Comparison of ENCODE assay signal across 14 cellular contexts in genomic region chrX:95885074-95885473, GRCh38.
DNase-seq lines count a peak whose midpoint lies in the region; ATAC-seq and TF ChIP-seq lines count a peak whose summit lies in the region.
"Had no signal": no experiment of that assay in that cellular context is flagged by ENCODE, and none has a peak within 500 bp of the region (broad histone marks: within the 10 kb centered on the region; RNA-seq: fewer than 3 reads in every experiment).

No MANE protein-coding gene starts in this region.

- no peak for ATAC-seq in activated naive CD4-positive, alpha-beta T cell treated with anti-CD3 and anti-CD28 coated beads, Interleukin-2, amount 50 U/mL, for 72 hours

- intact Hi-C loops in testis (cut with DNase I; ENCODE audit: low total_unique reads), result no loop called here
- intact Hi-C loops in CD4-positive, alpha-beta memory T cell (cut with micrococcal nuclease), result no loop called here

- peak overlapping the region; percentile 16; the same call in 1 of the 2 replicates for H3K27ac ChIP-seq in VCaP
- no peak overlapping the region for H3K27ac ChIP-seq in testis
- H3K27ac ChIP-seq in CD4-positive, alpha-beta memory T cell (ENCODE audit: low read depth, low read length), result no peak overlapping the region
- H3K27ac ChIP-seq: ascending aorta, GM23248, SJCRH30 had no signal

- 19 to 36% methylated on average over 3 of the region's 3 CpGs for whole genome bisulfite sequencing in testis, 2 donors

- POLR2A ChIA-PET in CD4-positive, alpha-beta memory T cell (lab: Charles Lee; ENCODE audit: partially characterized antibody), result no interaction called here

- no peaks in the 10 kb centered on the region for H3K27me3 Mint-ChIP-seq in CD4-positive, alpha-beta memory T cell
- H3K27me3 Mint-ChIP-seq: activated CD4-positive, alpha-beta memory T cell treated with anti-CD3 and anti-CD28 coated beads, Interleukin-2, amount 10 ng/mL, durations not matched to agents 7 days and 5 days; CD4-positive, CD25-positive, alpha-beta regulatory T cell had no signal

- no peak for TF ChIP-seq POLR2A in testis (IDR thresholded peaks at IDR 0.05)

- no peak overlapping the region for H3K4me3 Mint-ChIP-seq in CD4-positive, alpha-beta memory T cell
- H3K4me3 Mint-ChIP-seq: activated CD4-positive, alpha-beta memory T cell treated with anti-CD3 and anti-CD28 coated beads, Interleukin-2, amount 10 ng/mL, durations not matched to agents 7 days and 5 days; CD4-positive, CD25-positive, alpha-beta regulatory T cell had no signal

- H3K36me3 ChIP-seq in testis (ENCODE audit: low read depth, missing control alignments), result no peaks in the 10 kb centered on the region
- no peaks in the 10 kb centered on the region for H3K36me3 ChIP-seq in CD4-positive, alpha-beta memory T cell (ENCODE audit: insufficient read depth, low read length)
- H3K36me3 ChIP-seq: ascending aorta, SJCRH30 had no signal

- H3K4me1 ChIP-seq in testis, result no peaks in the 10 kb centered on the region
- no peaks in the 10 kb centered on the region for H3K4me1 ChIP-seq in CD4-positive, alpha-beta memory T cell (ENCODE audit: insufficient read depth, low read length)
- H3K4me1 ChIP-seq: ascending aorta, SJCRH30 had no signal

- no peaks in the 10 kb centered on the region for H3K9me3 Mint-ChIP-seq in CD4-positive, alpha-beta memory T cell
- peaks cover 3 to 4% of the 10 kb centered on the region in 2 donors for H3K9me3 Mint-ChIP-seq in activated naive CD4-positive, alpha-beta T cell treated with anti-CD3 and anti-CD28 coated beads, Interleukin-2, amount 50 U/mL, for 72 hours
- H3K9me3 Mint-ChIP-seq: activated CD4-positive, alpha-beta memory T cell treated with anti-CD3 and anti-CD28 coated beads, Interleukin-2, amount 10 ng/mL, durations not matched to agents 7 days and 5 days had no signal

- H3K4me3 ChIP-seq in epithelial cell of proximal tubule (ENCODE audit: low read depth, low read length) (no peak overlapping the region), testis (no peak overlapping the region)
- no peak overlapping the region for H3K4me3 ChIP-seq in CD4-positive, alpha-beta memory T cell (ENCODE audit: low read length in 2 of 2)
- H3K4me3 ChIP-seq: ascending aorta, GM23248, SJCRH30 had no signal

- H3K27ac Mint-ChIP-seq in CD4-positive, alpha-beta memory T cell, result no peak overlapping the region
- no peak overlapping the region for H3K27ac Mint-ChIP-seq in activated naive CD4-positive, alpha-beta T cell treated with anti-CD3 and anti-CD28 coated beads, Interleukin-2, amount 50 U/mL, for 72 hours
- H3K27ac Mint-ChIP-seq: activated CD4-positive, alpha-beta memory T cell treated with anti-CD3 and anti-CD28 coated beads, Interleukin-2, amount 10 ng/mL, durations not matched to agents 7 days and 5 days; CD4-positive, CD25-positive, alpha-beta regulatory T cell had no signal

- no peaks in the 10 kb centered on the region for H3K9me3 ChIP-seq in testis
- no peaks in the 10 kb centered on the region for H3K9me3 ChIP-seq in CD4-positive, alpha-beta memory T cell (ENCODE audit: control insufficient read depth in 1 of 2, low read length in 2 of 2)
- H3K9me3 ChIP-seq: ascending aorta, SJCRH30 had no signal

- H3K36me3 Mint-ChIP-seq in CD4-positive, alpha-beta memory T cell, result no peaks in the 10 kb centered on the region
- no peaks in the 10 kb centered on the region for H3K36me3 Mint-ChIP-seq in activated naive CD4-positive, alpha-beta T cell treated with anti-CD3 and anti-CD28 coated beads, Interleukin-2, amount 50 U/mL, for 72 hours
- H3K36me3 Mint-ChIP-seq: CD4-positive, CD25-positive, alpha-beta regulatory T cell had no signal

- peak; percentile 9 for DNase-seq in epithelial cell of proximal tubule (ENCODE audit: low read depth)
- DNase-seq in left kidney (ENCODE audit: low read depth, low spot score), result peak; percentile 17
- peak; percentile 15 for DNase-seq in testis
- no peak for DNase-seq in activated T-cell treated with anti-CD3 and anti-CD28 coated beads for 4 hours
- DNase-seq in CD4-positive, alpha-beta memory T cell, result no peak
- DNase-seq in activated naive CD4-positive, alpha-beta T cell treated with anti-CD3 and anti-CD28 coated beads, Interleukin-2, amount 50 U/mL, for 72 hours (ENCODE audit: low spot score in 2 of 2), result no peak
- DNase-seq: activated CD4-positive, alpha-beta memory T cell treated with anti-CD3 and anti-CD28 coated beads, Interleukin-2, amount 10 ng/mL, durations not matched to agents 7 days and 5 days; CD4-positive, CD25-positive, alpha-beta regulatory T cell; GM23248; NCI-H187; retina had no signal

- no peak for TF ChIP-seq CTCF in VCaP (conservative IDR thresholded peaks at IDR 0.05)
- no peak for TF ChIP-seq CTCF in epithelial cell of proximal tubule (conservative IDR thresholded peaks at IDR 0.05; ENCODE audit: low read depth, low read length)
- TF ChIP-seq CTCF in testis (IDR thresholded peaks at IDR 0.05), result no peak

- H3K27me3 ChIP-seq in testis, result no peaks in the 10 kb centered on the region
- no peaks in the 10 kb centered on the region for H3K27me3 ChIP-seq in CD4-positive, alpha-beta memory T cell (ENCODE audit: insufficient read depth, low read length)
- H3K27me3 ChIP-seq: ascending aorta, SJCRH30 had no signal

- H3K4me1 Mint-ChIP-seq in CD4-positive, alpha-beta memory T cell, result no peaks in the 10 kb centered on the region
- H3K4me1 Mint-ChIP-seq: activated CD4-positive, alpha-beta memory T cell treated with anti-CD3 and anti-CD28 coated beads, Interleukin-2, amount 10 ng/mL, durations not matched to agents 7 days and 5 days; CD4-positive, CD25-positive, alpha-beta regulatory T cell had no signal

- CTCF ChIA-PET in CD4-positive, alpha-beta memory T cell (lab: Charles Lee; ENCODE audit: partially characterized antibody), result no interaction called here

Comparison
In these comparisons a context has a peak if more than half of its experiments do, and no peak if none do; other contexts are left out.
1. DNase-seq: peak in epithelial cell of proximal tubule (single experiment), left kidney (single experiment) and testis (single experiment); none in activated T-cell treated with anti-CD3 and anti-CD28 coated beads for 4 hours (single experiment), CD4-positive, alpha-beta memory T cell (0 of 5) and activated naive CD4-positive, alpha-beta T cell treated with anti-CD3 and anti-CD28 coated beads, Interleukin-2, amount 50 U/mL, for 72 hours (0 of 2).